ENCODE assay signal across 20 cellular contexts in genomic region chr7:28045592-28045991, GRCh38.
"Had no signal": no experiment of that assay in that cellular context is flagged by ENCODE, and none has a peak within 500 bp of the region (broad histone marks: within the 10 kb centered on the region; RNA-seq: fewer than 3 reads in every experiment).

No MANE protein-coding gene starts in this region.

- H3K4me1 ChIP-seq: SJCRH30 had no signal

- H3K4me3 ChIP-seq: MG63, SJCRH30 had no signal

- H3K36me3 ChIP-seq: MG63, SJCRH30 had no signal

- H3K27me3 ChIP-seq: MG63, SJCRH30 had no signal

- ATAC-seq: SK-N-SH treated with all-trans-retinoic acid at 6 μM for 48 hours had no signal

- DNase-seq: IMR-90, Karpas-422, KG1, MG63, NCI-H1092 treated with DMSO at 0.1 percent for 48 hours, NCI-H1436, NCI-H187, NCI-H2029, NCI-H2081 treated with DMSO at 0.1 percent for 48 hours, NCI-H2171, NCI-H226, NCI-H446, NCI-H510A, NCI-H524 treated with DMSO at 0.1 percent for 48 hours, NCI-H774, SHP77, SJCRH30, T-helper 1 cell had no signal

- H3K27ac ChIP-seq: RWPE1, SJCRH30 had no signal

- H3K9me3 ChIP-seq: MG63, SJCRH30 had no signal
